In the genomic region with DNA sequence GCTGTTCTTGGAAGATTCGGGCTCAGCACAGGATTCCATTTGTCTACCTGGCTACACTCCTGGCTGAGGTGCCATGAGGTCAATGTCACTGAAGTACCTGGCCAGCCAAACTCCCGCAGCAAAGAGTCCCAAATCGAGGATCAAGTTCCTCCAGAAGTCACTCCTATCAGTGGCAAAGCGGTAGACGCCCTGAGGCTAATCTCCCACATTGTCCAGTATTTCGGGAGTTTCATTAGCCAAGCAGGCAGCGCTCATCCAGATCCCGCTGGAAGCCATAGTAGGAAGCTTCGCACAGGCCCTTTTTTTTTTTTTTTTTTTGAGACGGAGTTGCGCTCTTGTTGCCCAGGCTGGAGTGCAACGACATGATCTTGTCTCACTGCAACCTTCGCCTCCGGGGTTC, we compare ENCODE assay signal across 23 cellular contexts.
"Had no signal": no experiment of that assay in that cellular context is flagged by ENCODE, and none has a peak within 500 bp of the region (broad histone marks: within the 10 kb centered on the region; RNA-seq: fewer than 3 reads in every experiment).

No MANE protein-coding gene starts in this region.

- H3K27ac Mint-ChIP-seq: activated CD8-positive, alpha-beta memory T cell treated with anti-CD3 and anti-CD28 coated beads, Interleukin-2, amount 10 ng/mL, durations not matched to agents 7 days and 5 days; activated naive CD4-positive, alpha-beta T cell treated with anti-CD3 and anti-CD28 coated beads, Interleukin-2, amount 50 U/mL, for 72 hours; activated naive CD8-positive, alpha-beta T cell treated with anti-CD3 and anti-CD28 coated beads, Interleukin-2, amount 50 U/mL, for 24 hours; activated T-cell treated with anti-CD3 and anti-CD28 coated beads, Interleukin-2, amount 50 U/mL, for 24 hours; T-helper 1 cell treated with Interleukin-12 subunit alpha and Interleukin-12 subunit beta and Interleukin-4 antibody, amounts not matched to agents 30 μg/mL and 1 μg/mL, for 36 hours had no signal

- H3K36me3 Mint-ChIP-seq: activated naive CD4-positive, alpha-beta T cell treated with anti-CD3 and anti-CD28 coated beads, Interleukin-2, amount 50 U/mL, for 72 hours had no signal

- H3K36me3 ChIP-seq: ascending aorta had no signal

- H3K4me1 ChIP-seq: ascending aorta, body of pancreas had no signal

- H3K4me3 Mint-ChIP-seq: activated CD8-positive, alpha-beta memory T cell treated with anti-CD3 and anti-CD28 coated beads, Interleukin-2, amount 10 ng/mL, durations not matched to agents 7 days and 5 days; activated naive CD8-positive, alpha-beta T cell treated with anti-CD3 and anti-CD28 coated beads, Interleukin-2, amount 50 U/mL, for 24 hours; activated T-cell treated with anti-CD3 and anti-CD28 coated beads, Interleukin-2, amount 50 U/mL, for 24 hours; central memory CD8-positive, alpha-beta T cell; T-helper 1 cell treated with Interleukin-12 subunit alpha and Interleukin-12 subunit beta and Interleukin-4 antibody, amounts not matched to agents 30 μg/mL and 1 μg/mL, for 36 hours had no signal

- H3K27me3 ChIP-seq: ascending aorta, body of pancreas had no signal

- H3K27ac ChIP-seq: ascending aorta, body of pancreas had no signal

- DNase-seq: activated CD4-positive, alpha-beta T cell treated with anti-CD3 and anti-CD28 coated beads for 4 hours; activated CD8-positive, alpha-beta memory T cell treated with anti-CD3 and anti-CD28 coated beads, Interleukin-2, amount 10 ng/mL, durations not matched to agents 7 days and 5 days; activated effector memory CD4-positive, alpha-beta T cell treated with anti-CD3 and anti-CD28 coated beads, Interleukin-2, amount 50 U/mL, for 16 hours; activated naive CD4-positive, alpha-beta T cell treated with Interleukin-2 at 50 U/mL for 16 hours; activated naive CD8-positive, alpha-beta T cell treated with anti-CD3 and anti-CD28 coated beads, Interleukin-2, amount 50 U/mL, for 24 hours; activated T-cell treated with anti-CD3 and anti-CD28 coated beads, Interleukin-2, amount 50 U/mL, for 24 hours; amniotic stem cell; body of pancreas; Karpas-422; NCI-H1092 treated with DMSO at 0.1 percent for 48 hours; NCI-H1417 treated with DMSO at 0.1 percent for 48 hours; NCI-H1694; NCI-H2029; NCI-H2107; NCI-H2171 treated with DMSO at 0.1 percent for 48 hours; NCI-H510A treated with DMSO at 0.1 percent for 48 hours; NCI-H69; NK-92 treated with Interleukin-12 subunit alpha and Interleukin-12 subunit beta, amount 100 ng/mL, for 24 hours; SHP77 treated with DMSO at 0.1 percent for 48 hours had no signal

- H3K4me3 ChIP-seq: ascending aorta, body of pancreas had no signal

- H3K9me3 Mint-ChIP-seq: activated naive CD4-positive, alpha-beta T cell treated with anti-CD3 and anti-CD28 coated beads, Interleukin-2, amount 50 U/mL, for 72 hours; activated naive CD8-positive, alpha-beta T cell treated with anti-CD3 and anti-CD28 coated beads, Interleukin-2, amount 50 U/mL, for 24 hours; activated T-cell treated with anti-CD3 and anti-CD28 coated beads, Interleukin-2, amount 50 U/mL, for 24 hours; central memory CD8-positive, alpha-beta T cell; T-helper 1 cell treated with Interleukin-12 subunit alpha and Interleukin-12 subunit beta and Interleukin-4 antibody, amounts not matched to agents 30 μg/mL and 1 μg/mL, for 36 hours had no signal

- H3K9me3 ChIP-seq: ascending aorta, body of pancreas had no signal

- H3K4me1 Mint-ChIP-seq: activated CD8-positive, alpha-beta memory T cell treated with anti-CD3 and anti-CD28 coated beads, Interleukin-2, amount 10 ng/mL, durations not matched to agents 7 days and 5 days; activated naive CD8-positive, alpha-beta T cell treated with anti-CD3 and anti-CD28 coated beads, Interleukin-2, amount 50 U/mL, for 24 hours; central memory CD8-positive, alpha-beta T cell had no signal
